8 cellular contexts compared by ENCODE assay signal in genomic region chr14:73759183-73759713, GRCh38. TPM values are rescaled to one million over a fixed set of nuclear protein-coding genes. Genes with fewer than 3 reads are reported as not detected.
DNase-seq lines count a peak whose midpoint lies in the region; ATAC-seq and TF ChIP-seq lines count a peak whose summit lies in the region.

No MANE protein-coding gene starts in this region.

- 0% methylated on average over 4 of the region's 71 CpGs; no CpG with 5 or more reads in 1 of the 2 donors for WGBS in esophagus squamous epithelium, 2 donors

- peaks cover 72% of the 10 kb centered on the region for H3K4me1 Mint-ChIP-seq in type B pancreatic cell (ENCODE audit: unreplicated experiment)

- H3K4me3 ChIP-seq in Karpas-422 (ENCODE audit: low read length) = peak overlapping the region; percentile 82
- H3K4me3 ChIP-seq in esophagus squamous epithelium = peak overlapping the region; percentile 72 to 94 (median 88)
- peak overlapping the region; percentile 55 to 72 for H3K4me3 ChIP-seq in muscle layer of duodenum (ENCODE audit: low read depth in 1 of 2, low read length in 2 of 2)

- intact Hi-C loops in esophagus squamous epithelium (cut with DNase I) = no loop called here

- H3K4me1 ChIP-seq in ES-I3 (ENCODE audit: insufficient read depth, low read length) = peaks cover 42% of the 10 kb centered on the region
- H3K4me1 ChIP-seq in Karpas-422 (ENCODE audit: low read length) = peaks cover 88% of the 10 kb centered on the region
- H3K4me1 ChIP-seq in esophagus squamous epithelium = peaks cover 73 to 89% (median 81%) of the 10 kb centered on the region in 3 donors
- peaks cover 72 to 73% of the 10 kb centered on the region in 2 donors for H3K4me1 ChIP-seq in muscle layer of duodenum (ENCODE audit: control insufficient read depth in 1 of 2, insufficient read depth in 2 of 2, low read length in 2 of 2)

- no peak overlapping the region for H2AFZ ChIP-seq in Karpas-422 (ENCODE audit: low read length)

- no peaks in the 10 kb centered on the region for H3K36me3 Mint-ChIP-seq in type B pancreatic cell

- H4K20me1 ChIP-seq in Karpas-422 (ENCODE audit: insufficient read depth, low read depth, low read length) = peaks cover 35% of the 10 kb centered on the region

- H3K9me2 ChIP-seq in Karpas-422 (replicated peaks; ENCODE audit: insufficient read depth, low read length) = no peaks in the 10 kb centered on the region

- DNase-seq in Karpas-422 = peak; percentile 89
- DNase-seq in activated T-cell treated with anti-CD3 and anti-CD28 coated beads, Interleukin-2, amount 50 U/mL, for 48 hours = peak; percentile 58 to 69
- DNase-seq in esophagus squamous epithelium (lab: John Stamatoyannopoulos, UW) = no peak
- peak; percentile 81 for DNase-seq in type B pancreatic cell (ENCODE audit: extremely low spot score, unreplicated experiment)

- no peak for ATAC-seq in GM19035 (IDR thresholded peaks at IDR 0.05; ENCODE audit: unreplicated experiment)
- ATAC-seq in GM18867 (IDR thresholded peaks at IDR 0.05; ENCODE audit: unreplicated experiment) = no peak

- TF ChIP-seq CTCF in esophagus squamous epithelium (IDR thresholded peaks at IDR 0.05) (no peak), type B pancreatic cell (conservative IDR thresholded peaks at IDR 0.05) (no peak)

- peak overlapping the region; percentile 89 for H3K27ac ChIP-seq in Karpas-422 (ENCODE audit: low read length)
- H3K27ac ChIP-seq in esophagus squamous epithelium = peak overlapping the region; percentile 92 to 100 (median 98)
- peak overlapping the region; percentile 96 for H3K27ac ChIP-seq in muscle layer of duodenum (ENCODE audit: low read length)

- H3K9ac ChIP-seq in ES-I3 (ENCODE audit: low read depth, low read length) (peak overlapping the region; percentile 59), Karpas-422 (ENCODE audit: low read length) (peak overlapping the region; percentile 93)

- peak overlapping the region; percentile 95 for H3K4me2 ChIP-seq in Karpas-422 (ENCODE audit: low read depth, low read length, poor library complexity, severe bottlenecking)

- no peaks in the 10 kb centered on the region for H3K9me3 ChIP-seq in ES-I3 (ENCODE audit: control insufficient read depth, insufficient read depth, low read length)
- H3K9me3 ChIP-seq in Karpas-422 (ENCODE audit: low read length) = no peaks in the 10 kb centered on the region
- H3K9me3 ChIP-seq in esophagus squamous epithelium = no peaks in the 10 kb centered on the region
- no peaks in the 10 kb centered on the region for H3K9me3 ChIP-seq in muscle layer of duodenum (ENCODE audit: control insufficient read depth in 1 of 2, low read length in 2 of 2)

- peaks cover 92% of the 10 kb centered on the region for H3K79me2 ChIP-seq in Karpas-422 (ENCODE audit: low read length)

- peak in 2 of 4 donors; percentile 7 to 34 for TF ChIP-seq POLR2A in esophagus squamous epithelium (IDR thresholded peaks at IDR 0.05)

- peak overlapping the region; percentile 92 for H3K27ac Mint-ChIP-seq in type B pancreatic cell

- H3K27me3 Mint-ChIP-seq in type B pancreatic cell = no peaks in the 10 kb centered on the region

- H3K27me3 ChIP-seq in Karpas-422 (ENCODE audit: low read length) = no peaks in the 10 kb centered on the region
- no peaks in the 10 kb centered on the region for H3K27me3 ChIP-seq in esophagus squamous epithelium
- H3K27me3 ChIP-seq in muscle layer of duodenum (ENCODE audit: low read depth, low read length) = no peaks in the 10 kb centered on the region

- H3K36me3 ChIP-seq in ES-I3 (ENCODE audit: insufficient read depth, low read length) = no peaks in the 10 kb centered on the region
- H3K36me3 ChIP-seq in Karpas-422 (ENCODE audit: insufficient read depth, low read length) = no peaks in the 10 kb centered on the region
- no peaks in the 10 kb centered on the region for H3K36me3 ChIP-seq in esophagus squamous epithelium
- peaks cover 0 to 10% of the 10 kb centered on the region in 2 donors for H3K36me3 ChIP-seq in muscle layer of duodenum (ENCODE audit: control insufficient read depth in 1 of 2, insufficient read depth in 2 of 2, low read length in 2 of 2)

- no peaks in the 10 kb centered on the region for H3K9me3 Mint-ChIP-seq in type B pancreatic cell

- peak overlapping the region; percentile 88 for H3K4me3 Mint-ChIP-seq in type B pancreatic cell

RNA-seq across cellular contexts. Expression of gene PNMA1, which starts 45.1 kb away (rescaled TPM):
- 7.4 and 7.7 TPM in 2 replicates for total RNA-seq in Karpas-422 (2014; rRNA removed; shearing (Covaris generic); ENCODE audit: low replicate concordance)
- total RNA-seq in esophagus squamous epithelium (10 to 100 TPM in 1 of 4 donors, 1 to 10 TPM in 3; 4.2 to 13.9 (median 7.2) TPM), type B pancreatic cell (ENCODE audit: low replicate concordance) (35.5 and 64.8 TPM in 2 replicates)
